ENCODE assay signal across 1 cellular context in the genomic region with DNA sequence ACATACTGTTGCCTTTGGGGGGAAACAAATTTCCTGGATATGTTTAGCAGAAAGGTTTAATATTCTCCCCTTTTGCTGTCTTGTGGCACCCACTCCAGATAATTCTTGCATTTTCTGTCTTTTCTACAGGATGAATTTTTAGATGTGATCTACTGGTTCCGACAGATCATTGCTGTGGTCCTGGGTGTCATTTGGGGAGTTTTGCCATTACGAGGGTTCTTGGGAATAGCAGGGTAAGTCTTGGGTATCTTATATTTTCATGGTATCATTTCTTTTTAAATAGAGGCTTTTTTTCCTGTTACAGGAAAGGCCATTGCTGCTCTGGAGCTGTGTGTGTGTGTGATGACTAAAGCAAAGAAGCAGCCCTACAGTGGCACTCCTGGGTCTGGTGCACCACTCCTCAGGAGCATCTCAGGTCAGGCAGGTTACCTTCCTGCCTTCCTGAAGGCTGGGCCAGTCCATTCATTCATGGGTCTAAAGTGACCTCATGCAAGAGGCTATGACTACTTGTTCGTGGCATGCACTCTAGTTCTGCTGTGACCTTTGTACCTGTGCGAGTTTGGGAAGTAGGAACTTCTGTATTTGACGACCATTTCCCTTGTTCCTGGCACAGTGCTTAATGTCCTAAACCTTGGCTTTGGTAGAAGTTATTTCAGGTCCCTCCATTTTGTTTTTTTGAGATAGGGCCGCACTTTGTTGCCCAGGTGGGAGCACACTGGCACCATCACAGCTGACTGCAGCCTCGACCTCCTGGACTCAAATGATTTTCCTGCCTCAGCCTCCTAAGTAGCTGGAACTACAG.
A peak's percentile ranks its signal among the peaks of the same experiment; 100 is the strongest.
TF ChIP-seq lines count a peak whose summit lies in the region.

No MANE protein-coding gene starts in this region.

TF ChIP-seq in liver, 16 proteins besides CTCF, POLR2A, EP300 and RAD21 (continued from another document):
- no peak for TF ChIP-seq REST (IDR thresholded peaks at IDR 0.05)
- no peak for TF ChIP-seq NR2F2 (IDR thresholded peaks at IDR 0.05)
- peak; percentile 56 to 66 for TF ChIP-seq RXRA (IDR thresholded peaks at IDR 0.05)
